Comparison of ENCODE assay signal across 19 cellular contexts in the genomic region with DNA sequence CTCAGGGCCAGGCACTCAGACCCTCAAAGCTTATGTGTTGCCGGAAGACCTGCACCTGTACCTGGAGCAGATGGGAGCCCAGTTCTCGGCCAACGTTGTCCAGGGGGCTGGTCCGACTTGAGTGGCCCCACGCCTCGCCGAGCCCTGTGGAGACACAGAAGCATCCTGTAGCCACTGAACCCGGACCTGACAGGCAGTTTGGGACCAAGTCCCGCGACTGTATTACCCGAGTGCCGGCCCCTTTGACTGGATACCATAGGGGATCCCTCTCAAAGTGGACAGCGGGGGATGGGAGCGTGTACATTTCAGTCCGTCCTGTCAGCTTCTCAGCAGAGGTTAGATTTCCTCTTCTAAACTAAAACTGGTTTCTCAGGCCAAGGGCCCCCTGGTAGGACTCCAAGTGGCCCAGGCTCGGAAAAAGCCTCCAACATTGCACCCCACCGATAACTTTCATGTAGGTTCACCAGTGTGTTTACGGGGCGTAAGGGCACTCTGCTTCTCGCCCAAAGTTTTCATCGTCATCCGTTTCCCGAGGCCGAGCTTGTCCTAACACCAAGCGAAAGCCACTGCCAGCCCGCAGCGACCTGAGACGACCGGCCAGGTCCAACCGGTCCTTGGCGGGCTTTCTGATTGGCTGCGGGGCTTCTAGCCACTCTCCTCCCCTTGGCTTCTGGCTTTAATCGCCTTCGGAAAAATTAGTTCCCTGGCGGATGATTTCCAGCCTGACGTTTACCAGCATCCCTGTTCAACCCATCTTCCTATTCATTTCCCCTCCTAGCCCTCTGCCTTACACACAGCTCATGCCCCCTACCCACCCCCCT. TPM values are rescaled to one million over a fixed set of nuclear protein-coding genes. Genes with fewer than 3 reads are reported as not detected.
A peak's percentile ranks its signal among the peaks of the same experiment; 100 is the strongest.
DNase-seq lines count a peak whose midpoint lies in the region; ATAC-seq and TF ChIP-seq lines count a peak whose summit lies in the region.
"Had no signal": no experiment of that assay in that cellular context is flagged by ENCODE, and none has a peak within 500 bp of the region (broad histone marks: within the 10 kb centered on the region; RNA-seq: fewer than 3 reads in every experiment).

No MANE protein-coding gene starts in this region.

- intact Hi-C loops in CD8-positive, alpha-beta T cell (cut with DNase I, micrococcal nuclease), result no loop called here

- peaks cover 16% of the 10 kb centered on the region for H3K36me3 ChIP-seq in BJ (ENCODE audit: control insufficient read depth, insufficient read depth, low read length)
- no peaks in the 10 kb centered on the region for H3K36me3 ChIP-seq in CD8-positive, alpha-beta T cell (ENCODE audit: insufficient read depth, low read length)
- H3K36me3 ChIP-seq: HAP-1, heart left ventricle, ovary, upper lobe of left lung had no signal

- peaks cover 59% of the 10 kb centered on the region for H3K4me1 Mint-ChIP-seq in nephron progenitor cell
- H3K4me1 Mint-ChIP-seq in CD8-positive, alpha-beta T cell (ENCODE audit: low read depth), result peaks cover 4% of the 10 kb centered on the region

- H3K4me3 Mint-ChIP-seq in nephron progenitor cell, result peak overlapping the region; percentile 78
- H3K4me3 Mint-ChIP-seq in CD8-positive, alpha-beta T cell, result no peak overlapping the region
- H3K4me3 Mint-ChIP-seq: activated CD4-positive, alpha-beta memory T cell treated with anti-CD3 and anti-CD28 coated beads for 36 hours had no signal

- POLR2A ChIA-PET in BJ (lab: Charles Lee), result interaction anchor here (0.6 to 1.6 kb wide), 5 partner anchors 9 to 276 kb away, joined by 3 to 8 read pairs (median 6); partner anchors contain the start of gene SIM1
- POLR2A ChIA-PET in CD8-positive, alpha-beta T cell (lab: Charles Lee), result no interaction called here

- no peaks in the 10 kb centered on the region for H3K9me3 ChIP-seq in CD8-positive, alpha-beta T cell (ENCODE audit: low read length)
- H3K9me3 ChIP-seq: HAP-1, heart left ventricle, upper lobe of left lung had no signal

- no peak overlapping the region for H3K27ac Mint-ChIP-seq in nephron progenitor cell
- no peak overlapping the region for H3K27ac Mint-ChIP-seq in CD8-positive, alpha-beta T cell
- H3K27ac Mint-ChIP-seq: activated CD4-positive, alpha-beta memory T cell treated with anti-CD3 and anti-CD28 coated beads for 36 hours had no signal

- H3K4me1 ChIP-seq in CD8-positive, alpha-beta T cell (ENCODE audit: insufficient read depth, low read length), result no peaks in the 10 kb centered on the region
- H3K4me1 ChIP-seq: HAP-1 had no signal

- no peak overlapping the region for H3K27ac ChIP-seq in CD8-positive, alpha-beta T cell (ENCODE audit: low read depth, low read length)
- H3K27ac ChIP-seq: heart left ventricle, ovary, PC-9, upper lobe of left lung had no signal

- CTCF ChIA-PET in BJ (lab: Yijun Ruan, JAX), result interaction anchor here (0.6 to 14.1 kb wide), 7 partner anchors 8 to 354 kb away, joined by 3 to 161 read pairs (median 6); partner anchors contain the start of gene SIM1
- CTCF ChIA-PET in CD8-positive, alpha-beta T cell (lab: Charles Lee), result interaction anchor here (1.2 kb wide), 1 partner anchor 15 kb away, joined by 3 read pairs; no protein-coding TSS in a partner anchor

- H3K9me3 Mint-ChIP-seq in nephron progenitor cell, result peaks cover 3% of the 10 kb centered on the region
- H3K9me3 Mint-ChIP-seq in CD8-positive, alpha-beta T cell, result peaks cover 8% of the 10 kb centered on the region

- DNase-seq in BJ (ENCODE audit: low read depth) (no peak), M059J (ENCODE audit: low read depth) (peak; percentile 26), epithelial cell of proximal tubule (ENCODE audit: low read depth) (no peak), nephron progenitor cell (peak; percentile 71), AG08396 (ENCODE audit: low spot score) (no peak), NOMO-1 (lab: John Stamatoyannopoulos, UW; ENCODE audit: unreplicated experiment in 2 of 2) (no peak)
- DNase-seq in CD8-positive, alpha-beta T cell, result no peak
- DNase-seq: activated CD4-positive, alpha-beta memory T cell treated with anti-CD3 and anti-CD28 coated beads for 36 hours; activated effector memory CD4-positive, alpha-beta T cell treated with Interleukin-2 at 50 U/mL for 16 hours; DND-41; heart left ventricle; mammary epithelial cell; NCI-H1092; NCI-H446; ovary had no signal

- H3K36me3 Mint-ChIP-seq in nephron progenitor cell (ENCODE audit: low read depth), result no peaks in the 10 kb centered on the region
- peaks cover 2% of the 10 kb centered on the region for H3K36me3 Mint-ChIP-seq in CD8-positive, alpha-beta T cell

- TF ChIP-seq CTCF in BJ (IDR thresholded peaks at IDR 0.05; ENCODE audit: insufficient read depth, low read depth, low read length) (no peak), epithelial cell of proximal tubule (conservative IDR thresholded peaks at IDR 0.05; ENCODE audit: low read depth, low read length) (no peak), nephron progenitor cell (IDR thresholded peaks at IDR 0.05) (no peak)
- TF ChIP-seq CTCF in CD8-positive, alpha-beta T cell (IDR thresholded peaks at IDR 0.05), result no peak

- no peaks in the 10 kb centered on the region for H3K27me3 ChIP-seq in BJ (ENCODE audit: control insufficient read depth, insufficient read depth, low read length)
- H3K27me3 ChIP-seq in CD8-positive, alpha-beta T cell (ENCODE audit: insufficient read depth, low read length), result peaks cover 66% of the 10 kb centered on the region
- H3K27me3 ChIP-seq: ovary had no signal

- no peak for ATAC-seq in GM19023 (IDR thresholded peaks at IDR 0.05; ENCODE audit: unreplicated experiment)
- ATAC-seq in CD8-positive, alpha-beta T cell, result no peak
- ATAC-seq: heart left ventricle had no signal

- no peaks in the 10 kb centered on the region for H3K27me3 Mint-ChIP-seq in nephron progenitor cell (ENCODE audit: low read depth, poor library complexity)
- peaks cover 43% of the 10 kb centered on the region for H3K27me3 Mint-ChIP-seq in CD8-positive, alpha-beta T cell (ENCODE audit: low read depth)

- H3K4me3 ChIP-seq in BJ (ENCODE audit: low read depth, low read length) (peak overlapping the region; percentile 46), epithelial cell of proximal tubule (ENCODE audit: low read depth, low read length) (peak overlapping the region; percentile 37)
- H3K4me3 ChIP-seq in CD8-positive, alpha-beta T cell (ENCODE audit: low read depth, low read length), result no peak overlapping the region
- H3K4me3 ChIP-seq: HAP-1, heart left ventricle, ovary, PC-9, upper lobe of left lung had no signal

RNA-seq across cellular contexts. Expression of gene SIM1, which starts 10.8 kb away (rescaled TPM):
- 27.1 and 32.9 TPM in 2 replicates for polyA plus RNA-seq in BJ (2011; rRNA removed)
- 83.2 and 105 TPM in 2 replicates for polyA minus RNA-seq in BJ (2011; rRNA and poly(A)+ RNA removed)
- total RNA-seq in M059J (2014; rRNA removed; shearing (Covaris generic)), result 6.0 and 7.8 TPM in 2 replicates
- 6.9 and 9.5 TPM in 2 replicates for total RNA-seq in epithelial cell of proximal tubule
- not detected for total RNA-seq in CD8-positive, alpha-beta T cell
- total RNA-seq: activated CD4-positive, alpha-beta memory T cell treated with anti-CD3 and anti-CD28 coated beads for 36 hours; upper lobe of left lung had no signal
- polyA plus RNA-seq: heart left ventricle, mammary epithelial cell, ovary had no signal

Comparison
In these comparisons a context has a peak if more than half of its experiments do, and no peak if none do; other contexts are left out.
1. DNase-seq: peak in M059J (single experiment) and nephron progenitor cell (single experiment); none in BJ (single experiment), epithelial cell of proximal tubule (single experiment), AG08396 (single experiment), NOMO-1 (0 of 2) and CD8-positive, alpha-beta T cell (0 of 7).